8 cellular contexts compared by ENCODE assay signal in the genomic region with DNA sequence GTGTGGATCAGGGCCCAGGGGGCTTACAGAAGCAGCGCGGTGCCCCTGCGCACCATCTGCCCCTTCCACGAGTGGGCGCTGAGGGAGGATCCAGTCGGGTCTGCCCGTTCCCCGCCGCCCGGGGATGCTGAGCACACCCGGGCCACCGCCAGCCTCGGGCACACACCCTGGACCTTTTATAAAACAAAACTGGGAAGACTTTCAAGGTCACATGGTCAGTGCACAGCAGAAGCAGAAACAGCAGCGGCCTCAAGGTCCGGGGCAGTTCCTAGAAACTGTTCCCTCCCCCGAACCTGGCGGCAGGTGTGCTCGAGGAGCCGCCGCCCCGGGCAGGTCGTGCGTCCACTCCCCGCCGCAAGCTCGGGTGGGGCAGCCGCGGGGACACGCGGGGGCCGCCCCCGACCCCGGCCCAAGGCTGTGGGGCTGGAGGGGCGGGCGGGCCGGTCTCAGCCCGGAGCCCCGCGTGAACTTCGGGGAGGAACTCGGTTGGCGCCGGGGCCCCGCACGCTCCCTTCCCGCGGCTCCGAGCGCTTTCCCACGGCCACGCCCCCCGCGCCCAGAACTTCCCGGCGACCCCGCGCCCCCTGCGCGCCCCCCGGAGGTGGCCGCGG. TPM values are rescaled to one million over a fixed set of nuclear protein-coding genes. Genes with fewer than 3 reads are reported as not detected.
DNase-seq lines count a peak whose midpoint lies in the region; ATAC-seq and TF ChIP-seq lines count a peak whose summit lies in the region.

No MANE protein-coding gene starts in this region.

- BruUV-seq in HCT116 (replicated peaks; lab: Mats Ljungman, UMichigan): no TSS peak

- intact Hi-C loops in HCT116 (cut with micrococcal nuclease): no loop called here

- H3K9ac ChIP-seq in BLaER1 treated with 17β-estradiol and CSF1 and Interleukin-3, amounts not matched to agents 10 nM and 100 nM: peak overlapping the region in 8 of 11 experiments; percentile 14 to 68 (median 33); a peak in 7 of 22 replicates
- H3K9ac ChIP-seq in HCT116 (ENCODE audit: low read length): peak overlapping the region; percentile 58

- peak overlapping the region; percentile 68 to 92 (median 78) for H3K4me3 ChIP-seq in BLaER1 treated with 17β-estradiol and CSF1 and Interleukin-3, amounts not matched to agents 10 nM and 100 nM
- peak overlapping the region; percentile 44 to 63 for H3K4me3 ChIP-seq in HCT116 (replicated peaks in 1 of 2; ENCODE audit: low read depth in 1 of 2, low read length in 2 of 2)

- peaks cover 0 to 8% (median 1%) of the 10 kb centered on the region in 11 experiments; a peak in 10 of 22 replicates for H3K36me3 ChIP-seq in BLaER1 treated with 17β-estradiol and CSF1 and Interleukin-3, amounts not matched to agents 10 nM and 100 nM
- H3K36me3 ChIP-seq in HCT116 (ENCODE audit: control insufficient read depth in 1 of 2, insufficient read depth in 2 of 2, low read length in 2 of 2): peaks cover 4 to 8% of the 10 kb centered on the region in 2 experiments; a peak in 3 of 4 replicates

- peak in 2 of 3 experiments; percentile 40 to 42; a peak in 4 of 6 replicates for TF ChIP-seq CTCF in HCT116 (IDR thresholded peaks at IDR 0.05 in 2 of 3, conservative IDR thresholded peaks at IDR 0.05 in 1 of 3; ENCODE audit: borderline replicate concordance in 1 of 3, insufficient read depth in 1 of 3, low read depth in 2 of 3, low read length in 2 of 3)
- TF ChIP-seq CTCF in nephron progenitor cell (IDR thresholded peaks at IDR 0.05): no peak

- peak overlapping the region; percentile 74 for H3K4me3 Mint-ChIP-seq in activated CD4-positive, alpha-beta memory T cell treated with anti-CD3 and anti-CD28 coated beads, Interleukin-2, amount 10 ng/mL, durations not matched to agents 7 days and 5 days
- H3K4me3 Mint-ChIP-seq in nephron progenitor cell: peak overlapping the region; percentile 84

- no peak overlapping the region; a peak in 1 of 22 replicates for H3K27ac ChIP-seq in BLaER1 treated with 17β-estradiol and CSF1 and Interleukin-3, amounts not matched to agents 10 nM and 100 nM
- peak overlapping the region; percentile 82 for H3K27ac ChIP-seq in HCT116 (ENCODE audit: low read depth, low read length)

- ATAC-seq in HCT116 (peak; percentile 50), GM19351 (IDR thresholded peaks at IDR 0.05; ENCODE audit: unreplicated experiment) (no peak), GM21515 (IDR thresholded peaks at IDR 0.05; ENCODE audit: unreplicated experiment) (no peak), GM21619 (IDR thresholded peaks at IDR 0.05; ENCODE audit: unreplicated experiment) (no peak)

- H3K9me3 Mint-ChIP-seq in activated CD4-positive, alpha-beta memory T cell treated with anti-CD3 and anti-CD28 coated beads, Interleukin-2, amount 10 ng/mL, durations not matched to agents 7 days and 5 days: no peaks in the 10 kb centered on the region
- H3K9me3 Mint-ChIP-seq in nephron progenitor cell: no peaks in the 10 kb centered on the region

- H3K27me3 ChIP-seq in BLaER1 treated with 17β-estradiol and CSF1 and Interleukin-3, amounts not matched to agents 10 nM and 100 nM: peaks cover 30 to 90% (median 66%) of the 10 kb centered on the region in 11 experiments
- no peaks in the 10 kb centered on the region for H3K27me3 ChIP-seq in HCT116 (ENCODE audit: insufficient read depth, low read length)

- TF ChIP-seq POLR2A in HCT116 (IDR thresholded peaks at IDR 0.05; ENCODE audit: borderline replicate concordance, extremely low read depth, insufficient read depth, insufficient read length): no peak

- H3K9me3 ChIP-seq in BLaER1 treated with 17β-estradiol and CSF1 and Interleukin-3, amounts not matched to agents 10 nM and 100 nM (replicated peaks in 1 of 11): no peaks in the 10 kb centered on the region
- H3K9me3 ChIP-seq in HCT116 (ENCODE audit: control insufficient read depth in 1 of 2, insufficient read depth in 1 of 2, low read depth in 1 of 2, low read length in 2 of 2): no peaks in the 10 kb centered on the region

- peaks cover 9 to 17% (median 13%) of the 10 kb centered on the region in 10 experiments for H3K4me1 ChIP-seq in BLaER1 treated with 17β-estradiol and CSF1 and Interleukin-3, amounts not matched to agents 10 nM and 100 nM
- H3K4me1 ChIP-seq in HCT116 (ENCODE audit: control insufficient read depth in 1 of 2, insufficient read depth in 2 of 2, low read length in 2 of 2): peaks cover 14 to 25% of the 10 kb centered on the region in 2 experiments; a peak in 3 of 4 replicates

- no peak overlapping the region for H3K27ac Mint-ChIP-seq in activated CD4-positive, alpha-beta memory T cell treated with anti-CD3 and anti-CD28 coated beads, Interleukin-2, amount 10 ng/mL, durations not matched to agents 7 days and 5 days
- no peak overlapping the region for H3K27ac Mint-ChIP-seq in nephron progenitor cell

- CTCF ChIA-PET in HCT116 (lab: Charles Lee): interaction anchor here (1.7 kb wide), 1 partner anchor 21 kb away, joined by 4 read pairs; a partner anchor contains a TSS
- CTCF ChIA-PET in activated CD4-positive, alpha-beta memory T cell treated with anti-CD3 and anti-CD28 coated beads, Interleukin-2, amount 10 ng/mL, durations not matched to agents 7 days and 5 days (lab: Charles Lee): interaction anchor here (0.6 kb wide), 1 partner anchor 29 kb away, joined by 3 read pairs; no protein-coding TSS in a partner anchor

- H3K79me2 ChIP-seq in HCT116 (ENCODE audit: insufficient read depth, low read length): peaks cover 30% of the 10 kb centered on the region

- peak overlapping the region; percentile 65 to 100 (median 85) for H3K4me2 ChIP-seq in BLaER1 treated with 17β-estradiol and CSF1 and Interleukin-3, amounts not matched to agents 10 nM and 100 nM
- peak overlapping the region; percentile 82 for H3K4me2 ChIP-seq in HCT116 (ENCODE audit: low read length)

- no peak for DNase-seq in HCT116 (ENCODE audit: low read depth, low spot score)
- DNase-seq in activated CD4-positive, alpha-beta memory T cell treated with anti-CD3 and anti-CD28 coated beads, Interleukin-2, amount 10 ng/mL, durations not matched to agents 7 days and 5 days: no peak
- peak; percentile 25 for DNase-seq in foreskin melanocyte
- peak; percentile 39 for DNase-seq in nephron progenitor cell

- peaks cover 9% of the 10 kb centered on the region for H3K4me1 Mint-ChIP-seq in activated CD4-positive, alpha-beta memory T cell treated with anti-CD3 and anti-CD28 coated beads, Interleukin-2, amount 10 ng/mL, durations not matched to agents 7 days and 5 days
- H3K4me1 Mint-ChIP-seq in nephron progenitor cell: peaks cover 35% of the 10 kb centered on the region

- H2AFZ ChIP-seq in HCT116 (ENCODE audit: low read depth, low read length, poor library complexity, severe bottlenecking): no peak overlapping the region

- H3K9me2 ChIP-seq in HCT116 (ENCODE audit: insufficient read depth): no peaks in the 10 kb centered on the region

- RAD21 ChIA-PET in HCT116 (lab: Charles Lee; ENCODE audit: low non-redundant PET in 1 of 2, low total read pairs in 2 of 2, uncharacterized antibody in 2 of 2, unreplicated experiment in 2 of 2): no interaction called here

- peaks cover 51% of the 10 kb centered on the region for H3K27me3 Mint-ChIP-seq in activated CD4-positive, alpha-beta memory T cell treated with anti-CD3 and anti-CD28 coated beads, Interleukin-2, amount 10 ng/mL, durations not matched to agents 7 days and 5 days
- H3K27me3 Mint-ChIP-seq in nephron progenitor cell (ENCODE audit: low read depth, poor library complexity): no peaks in the 10 kb centered on the region

- peaks cover 0 to 60% (median 14%) of the 10 kb centered on the region in 11 experiments; a peak in 15 of 22 replicates for H4K20me1 ChIP-seq in BLaER1 treated with 17β-estradiol and CSF1 and Interleukin-3, amounts not matched to agents 10 nM and 100 nM
- no peaks in the 10 kb centered on the region for H4K20me1 ChIP-seq in HCT116 (ENCODE audit: insufficient read depth)

- POLR2A ChIA-PET in HCT116 (lab: Charles Lee): no interaction called here
- POLR2A ChIA-PET in activated CD4-positive, alpha-beta memory T cell treated with anti-CD3 and anti-CD28 coated beads, Interleukin-2, amount 10 ng/mL, durations not matched to agents 7 days and 5 days (lab: Charles Lee): interaction anchor here (2.5 kb wide), 1 partner anchor 10 kb away, joined by 10 read pairs; no protein-coding TSS in a partner anchor

- TF ChIP-seq RAD21 in HCT116 (IDR thresholded peaks at IDR 0.05; ENCODE audit: low read depth): no peak

- H3K36me3 Mint-ChIP-seq in activated CD4-positive, alpha-beta memory T cell treated with anti-CD3 and anti-CD28 coated beads, Interleukin-2, amount 10 ng/mL, durations not matched to agents 7 days and 5 days (ENCODE audit: low read depth): peaks cover 3% of the 10 kb centered on the region
- peaks cover 5% of the 10 kb centered on the region for H3K36me3 Mint-ChIP-seq in nephron progenitor cell (ENCODE audit: low read depth)

TF ChIP-seq in HCT116, 20 proteins besides CTCF, POLR2A, EP300 and RAD21:
- TF ChIP-seq, protein P1, sequence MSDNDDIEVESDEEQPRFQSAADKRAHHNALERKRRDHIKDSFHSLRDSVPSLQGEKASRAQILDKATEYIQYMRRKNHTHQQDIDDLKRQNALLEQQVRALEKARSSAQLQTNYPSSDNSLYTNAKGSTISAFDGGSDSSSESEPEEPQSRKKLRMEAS (IDR thresholded peaks at IDR 0.05): peak; percentile 71; the same call in 1 of the 2 replicates
- TF ChIP-seq POLR2AphosphoS5 (IDR thresholded peaks at IDR 0.05; ENCODE audit: low read depth, low read length) (peak; percentile 45), SIN3A (IDR thresholded peaks at IDR 0.05; ENCODE audit: low read depth) (no peak)

RNA-seq across cellular contexts. Expression of a gene that starts 0.6 kb away (rescaled TPM):
- total RNA-seq in HCT116 (2021; ENCODE audit: unreplicated experiment): 32.0 TPM
- 23.3 and 23.7 TPM in 2 replicates for polyA plus RNA-seq in HCT116 (2012)
- total RNA-seq in activated CD4-positive, alpha-beta memory T cell treated with anti-CD3 and anti-CD28 coated beads, Interleukin-2, amount 10 ng/mL, durations not matched to agents 7 days and 5 days: 1 to 10 TPM; 2.9 to 4.7 TPM

RNA-seq across cellular contexts. Expression of a gene that starts 21.5 kb away (rescaled TPM):
- 85.1 TPM for total RNA-seq in HCT116 (2021; ENCODE audit: unreplicated experiment)
- 135 and 169 TPM in 2 replicates for polyA plus RNA-seq in HCT116 (2012)
- total RNA-seq in activated CD4-positive, alpha-beta memory T cell treated with anti-CD3 and anti-CD28 coated beads, Interleukin-2, amount 10 ng/mL, durations not matched to agents 7 days and 5 days: 10 to 100 TPM; 33.8 to 37.5 TPM

RNA-seq across cellular contexts. Expression of a gene that starts 42.3 kb away (rescaled TPM):
- total RNA-seq in HCT116 (2021; ENCODE audit: unreplicated experiment): not detected
- polyA plus RNA-seq in HCT116 (2012): not detected in 2 replicates
- total RNA-seq in activated CD4-positive, alpha-beta memory T cell treated with anti-CD3 and anti-CD28 coated beads, Interleukin-2, amount 10 ng/mL, durations not matched to agents 7 days and 5 days: not detected

Comparison
In these comparisons a context has a peak if more than half of its experiments do, and no peak if none do; other contexts are left out.
1. DNase-seq: peak in foreskin melanocyte (single experiment) and nephron progenitor cell (single experiment); none in HCT116 (single experiment) and activated CD4-positive, alpha-beta memory T cell treated with anti-CD3 and anti-CD28 coated beads, Interleukin-2, amount 10 ng/mL, durations not matched to agents 7 days and 5 days (single experiment).